In genomic region chr6:133542056-133542821, GRCh38 we compare ENCODE assay signal across 1 cellular context.
TF ChIP-seq lines count a peak whose summit lies in the region.

No MANE protein-coding gene starts in this region.

TF ChIP-seq in endothelial cell of umbilical vein, 7 proteins besides CTCF, POLR2A, EP300 and RAD21 (continued from another document):
- TF ChIP-seq POLR2AphosphoS5 (IDR thresholded peaks at IDR 0.05; ENCODE audit: insufficient read depth, low read depth, low read length) (no peak), EZH2 (IDR thresholded peaks at IDR 0.05; ENCODE audit: borderline replicate concordance, low read depth, low read length, severe bottlenecking) (no peak)
